21 cellular contexts compared by ENCODE assay signal in the genomic region with DNA sequence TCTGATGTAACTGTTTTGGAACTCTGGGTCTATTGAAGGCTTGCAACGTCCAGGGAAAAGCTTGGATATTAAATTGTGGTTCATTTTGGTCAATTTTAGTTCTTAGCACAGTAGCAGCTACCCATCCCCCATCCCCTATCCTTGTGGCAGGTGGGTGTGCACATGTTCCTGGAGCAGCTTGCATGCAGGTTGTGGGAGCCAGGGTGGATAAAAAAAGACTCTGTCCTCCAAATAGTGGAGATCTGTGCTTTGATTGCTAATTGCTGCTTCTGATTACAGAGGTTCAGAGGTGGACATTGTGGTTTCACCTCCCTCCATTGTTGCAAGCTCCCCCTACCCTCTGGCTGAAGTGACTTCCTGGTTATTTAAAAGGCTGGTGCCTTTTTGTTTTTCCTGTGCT.
"Had no signal": no experiment of that assay in that cellular context is flagged by ENCODE, and none has a peak within 500 bp of the region (broad histone marks: within the 10 kb centered on the region; RNA-seq: fewer than 3 reads in every experiment).

No MANE protein-coding gene starts in this region.

- H3K4me1 ChIP-seq: esophagus squamous epithelium, gastrocnemius medialis, heart right ventricle, left lung, lower lobe of right lung had no signal

- DNase-seq: effector CD8-positive, alpha-beta T cell; effector memory CD8-positive, alpha-beta T cell; endodermal cell; erythroblast; esophagus squamous epithelium; foreskin fibroblast; gastrocnemius medialis; glutamatergic neuron; head of caudate nucleus; heart right ventricle; hippocampal formation; left cardiac atrium; left lung; left ventricle myocardium superior; lower lobe of right lung; mesenchymal stem cell; mucosa of descending colon; naive B cell had no signal

- H3K27me3 ChIP-seq: esophagus squamous epithelium, gastrocnemius medialis, heart right ventricle, left lung had no signal

- H3K4me3 ChIP-seq: coronary artery, esophagus squamous epithelium, gastrocnemius medialis, heart right ventricle, left lung, lower lobe of right lung, mucosa of descending colon had no signal

- ATAC-seq: effector memory CD8-positive, alpha-beta T cell; esophagus mucosa; gastrocnemius medialis; heart right ventricle; left cardiac atrium; left lung; left ventricle myocardium superior; lower lobe of right lung; mucosa of descending colon had no signal

- H3K36me3 ChIP-seq: esophagus squamous epithelium, gastrocnemius medialis, heart right ventricle, left lung, lower lobe of right lung had no signal

- H3K27ac ChIP-seq: coronary artery, epithelial cell of prostate, esophagus squamous epithelium, gastrocnemius medialis, heart right ventricle, left lung, lower lobe of right lung had no signal
